Comparison of ENCODE assay signal across 18 cellular contexts in genomic region chr18:40926679-40927078, GRCh38.
A peak's percentile ranks its signal among the peaks of the same experiment; 100 is the strongest.
DNase-seq lines count a peak whose midpoint lies in the region; ATAC-seq, FAIRE-seq and TF ChIP-seq lines count a peak whose summit lies in the region.
"Had no signal": no experiment of that assay in that cellular context is flagged by ENCODE, and none has a peak within 500 bp of the region (broad histone marks: within the 10 kb centered on the region; RNA-seq: fewer than 3 reads in every experiment).

No MANE protein-coding gene starts in this region.

- no peaks in the 10 kb centered on the region for H3K36me3 ChIP-seq in keratinocyte (ENCODE audit: control insufficient read depth in 2 of 2, extremely low read depth in 1 of 2, insufficient read depth in 2 of 2, low read length in 2 of 2)
- H3K36me3 ChIP-seq: HAP-1 had no signal

- DNase-seq in AG04449 (ENCODE audit: low read depth, low spot score) (peak; percentile 12), M059J (ENCODE audit: low read depth) (peak; percentile 75), keratinocyte (ENCODE audit: low read depth, low spot score) (no peak), DMS53 treated with DMSO at 0.1 percent for 48 hours (lab: John Stamatoyannopoulos, UW; ENCODE audit: unreplicated experiment) (no peak), UCSD-AML1 (lab: John Stamatoyannopoulos, UW; ENCODE audit: unreplicated experiment) (no peak), NCI-H1436 treated with DMSO at 0.1 percent for 48 hours (lab: John Stamatoyannopoulos, UW) (no peak)
- DNase-seq: AML-193; CD4-positive, CD25-positive, alpha-beta regulatory T cell; EL; IMR-90; Kasumi-1; NCI-H1930; NCI-H526 treated with DMSO at 0.1 percent for 48 hours; PC-3 had no signal

- ATAC-seq in GM18873 (IDR thresholded peaks at IDR 0.05; ENCODE audit: low FRiP score, unreplicated experiment): no peak
- ATAC-seq: A549, PC-3 had no signal

- H3K4me2 ChIP-seq in keratinocyte (ENCODE audit: control insufficient read depth, extremely low read depth, insufficient read depth, low read depth, low read length): no peak overlapping the region
- H3K4me2 ChIP-seq: A549 had no signal

- H3K79me2 ChIP-seq in keratinocyte (ENCODE audit: control insufficient read depth, insufficient read depth, low read length): no peaks in the 10 kb centered on the region

- dilution Hi-C loops in keratinocyte (cut with MboI; ENCODE audit: extremely low pct_ligation_motif_present, low sequenced_read_pairs): no loop called here

- no peak for FAIRE-seq in keratinocyte (lab: Jason Lieb, UNC)
- FAIRE-seq: A549 had no signal

- no peaks in the 10 kb centered on the region for H4K20me1 ChIP-seq in keratinocyte (ENCODE audit: control insufficient read depth, extremely low read depth, insufficient read depth, low read length)

- no peaks in the 10 kb centered on the region for H3K9me3 ChIP-seq in keratinocyte (ENCODE audit: control insufficient read depth, low read depth, low read length)
- H3K9me3 ChIP-seq: A549, HAP-1 had no signal

- H3K4me1 ChIP-seq in keratinocyte (ENCODE audit: control insufficient read depth, extremely low read depth, insufficient read depth, low read length): peaks cover 3% of the 10 kb centered on the region
- H3K4me1 ChIP-seq: A549 had no signal

- H3K4me3 ChIP-seq in AG04449 (ENCODE audit: low read depth, low read length): no peak overlapping the region
- H3K4me3 ChIP-seq in keratinocyte (ENCODE audit: control insufficient read depth in 2 of 3, extremely low read depth in 1 of 3, insufficient read depth in 2 of 3, low read depth in 1 of 3, low read length in 3 of 3): no peak overlapping the region
- H3K4me3 ChIP-seq: A549, HAP-1 had no signal

- POLR2A ChIA-PET in AG04449 (lab: Yijun Ruan, JAX): interaction anchor here (0.7 kb wide), 1 partner anchor 93 kb away, joined by 3 read pairs; no protein-coding TSS in a partner anchor

- H3K27me3 ChIP-seq in keratinocyte (ENCODE audit: control insufficient read depth, extremely low read depth, insufficient read depth, low read length): no peaks in the 10 kb centered on the region

- TF ChIP-seq CTCF in AG04449 (IDR thresholded peaks at IDR 0.05; ENCODE audit: insufficient read depth, low read length, missing control alignments) (no peak), keratinocyte (optimal IDR thresholded peaks at IDR 0.05 in 1 of 3, IDR thresholded peaks at IDR 0.05 in 1 of 3, conservative IDR thresholded peaks at IDR 0.05 in 1 of 3; ENCODE audit: extremely low read depth in 1 of 3, insufficient read depth in 2 of 3, low read length in 3 of 3) (no peak)

- peak overlapping the region; percentile 3 for H2AFZ ChIP-seq in keratinocyte (ENCODE audit: control insufficient read depth, low read length)

- CTCF ChIA-PET in AG04449 (lab: Yijun Ruan, JAX): interaction anchor here (0.7 kb wide), 1 partner anchor 222 kb away, joined by 3 read pairs; no protein-coding TSS in a partner anchor

- H3K9me1 ChIP-seq in keratinocyte (ENCODE audit: control insufficient read depth, extremely low read depth, insufficient read depth, low read length): no peaks in the 10 kb centered on the region

- no peak overlapping the region for H3K9ac ChIP-seq in keratinocyte (ENCODE audit: control insufficient read depth, extremely low read depth, insufficient read depth, low read length)

- H3K27ac ChIP-seq in keratinocyte (ENCODE audit: control insufficient read depth, insufficient read depth, low read length): no peak overlapping the region
- H3K27ac ChIP-seq: A549 had no signal

TF ChIP-seq in PFSK-1, 5 proteins besides CTCF, POLR2A, EP300 and RAD21:
- no peak for TF ChIP-seq FOXP2 (optimal IDR thresholded peaks at IDR 0.05; ENCODE audit: borderline replicate concordance, extremely low read depth, extremely low read length, insufficient read depth)
- TF ChIP-seq TAF1 (IDR thresholded peaks at IDR 0.05; ENCODE audit: borderline replicate concordance, insufficient read depth, low read length): peak; percentile 54; the same call in 1 of the 2 replicates
- peak; percentile 51; the same call in 1 of the 2 replicates for TF ChIP-seq POLR2AphosphoS5 (IDR thresholded peaks at IDR 0.05; ENCODE audit: low read depth, low read length)
- TF ChIP-seq SIN3A (IDR thresholded peaks at IDR 0.05; ENCODE audit: borderline replicate concordance, insufficient read depth, low read length): 0 out of 2 replicates have a peak, but pooled peaks have one; percentile 18
- no peak for TF ChIP-seq REST (IDR thresholded peaks at IDR 0.05; ENCODE audit: insufficient read depth in 1 of 2, low read depth in 2 of 2, low read length in 2 of 2)
TF ChIP-seq in PFSK-1: peak in this region for 3.

Comparison
In these comparisons a context has a peak if more than half of its experiments do, and no peak if none do; other contexts are left out.
1. DNase-seq: peak in AG04449 (single experiment) and M059J (single experiment); none in keratinocyte (single experiment), DMS53 treated with DMSO at 0.1 percent for 48 hours (single experiment), UCSD-AML1 (single experiment) and NCI-H1436 treated with DMSO at 0.1 percent for 48 hours (single experiment).